Comparison of ENCODE assay signal across 12 cellular contexts in the genomic region with DNA sequence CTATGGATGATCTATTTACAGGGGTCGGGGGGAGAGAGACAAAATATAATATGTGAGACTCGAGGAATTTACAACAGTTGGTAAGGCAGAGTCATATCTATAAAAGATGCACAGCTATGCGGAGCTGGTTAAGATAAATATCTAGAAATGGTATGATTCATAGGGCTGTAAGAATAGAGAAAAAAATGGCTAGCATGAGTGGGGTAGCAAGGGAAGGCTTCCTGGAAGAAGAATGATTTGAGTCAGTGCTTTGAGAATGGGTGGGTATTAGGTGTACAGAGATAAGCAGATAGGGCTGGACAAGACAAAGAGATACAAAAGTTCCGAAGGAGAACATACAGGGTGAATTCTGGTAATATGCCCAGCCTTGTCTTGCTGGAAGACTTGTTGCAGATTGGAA.
DNase-seq lines count a peak whose midpoint lies in the region; ATAC-seq and TF ChIP-seq lines count a peak whose summit lies in the region.
"Had no signal": no experiment of that assay in that cellular context is flagged by ENCODE, and none has a peak within 500 bp of the region (broad histone marks: within the 10 kb centered on the region; RNA-seq: fewer than 3 reads in every experiment).

No MANE protein-coding gene starts in this region.

- H3K4me1 ChIP-seq in GM23338 (ENCODE audit: insufficient read depth) (peaks cover 19% of the 10 kb centered on the region), OCI-LY3 (ENCODE audit: low read length) (peaks cover 91% of the 10 kb centered on the region), upper lobe of right lung (peaks cover 11% of the 10 kb centered on the region)

- H3K9me3 Mint-ChIP-seq in GM23338 = no peaks in the 10 kb centered on the region; the same call in 2 of the 3 replicates
- no peaks in the 10 kb centered on the region for H3K9me3 Mint-ChIP-seq in activated T-helper 1 cell treated with anti-CD3 and anti-CD28 coated beads, Interleukin-12 subunit alpha, Interleukin-12 subunit beta, Interleukin-2, Interleukin-4 antibody, amounts not matched to agents 30 ng/mL and 10 ng/mL and 1 ng/mL, durations not matched to agents 14 hours and 24 hours and 36 hours

- peaks cover 8% of the 10 kb centered on the region for H3K27me3 Mint-ChIP-seq in GM23338 (ENCODE audit: insufficient read depth, low read depth, poor library complexity)
- no peaks in the 10 kb centered on the region for H3K27me3 Mint-ChIP-seq in activated T-helper 1 cell treated with anti-CD3 and anti-CD28 coated beads, Interleukin-12 subunit alpha, Interleukin-12 subunit beta, Interleukin-2, Interleukin-4 antibody, amounts not matched to agents 30 ng/mL and 10 ng/mL and 1 ng/mL, durations not matched to agents 14 hours and 24 hours and 36 hours (ENCODE audit: insufficient read depth)

- H3K79me2 ChIP-seq in GM23338 (replicated peaks; ENCODE audit: insufficient read depth) (no peaks in the 10 kb centered on the region), OCI-LY3 (ENCODE audit: low read length) (peaks cover 93% of the 10 kb centered on the region)

- no peak overlapping the region for H3K4me3 Mint-ChIP-seq in GM23338
- H3K4me3 Mint-ChIP-seq in activated T-helper 1 cell treated with anti-CD3 and anti-CD28 coated beads, Interleukin-12 subunit alpha, Interleukin-12 subunit beta, Interleukin-2, Interleukin-4 antibody, amounts not matched to agents 30 ng/mL and 10 ng/mL and 1 ng/mL, durations not matched to agents 14 hours and 24 hours and 36 hours = no peak overlapping the region

- no peak for TF ChIP-seq CTCF in GM23338 (conservative IDR thresholded peaks at IDR 0.05; ENCODE audit: low read depth in 2 of 2)
- TF ChIP-seq CTCF in OCI-LY3 (IDR thresholded peaks at IDR 0.05; ENCODE audit: low read depth, low read length) = no peak
- no peak for TF ChIP-seq CTCF in upper lobe of right lung (IDR thresholded peaks at IDR 0.05)

- no peaks in the 10 kb centered on the region for H4K20me1 ChIP-seq in GM23338 (replicated peaks; ENCODE audit: insufficient read depth)
- peaks cover 3% of the 10 kb centered on the region; the same call in 1 of the 2 replicates for H4K20me1 ChIP-seq in OCI-LY3 (ENCODE audit: insufficient read depth, low read length)

- H3K27ac ChIP-seq in GM23338 (ENCODE audit: low read depth) (peak overlapping the region; percentile 52; the same call in 1 of the 2 replicates), OCI-LY3 (ENCODE audit: low read length) (peak overlapping the region; percentile 86), upper lobe of right lung (no peak overlapping the region)

- H3K4me3 ChIP-seq in GM23338 = no peak overlapping the region
- H3K4me3 ChIP-seq in OCI-LY3 (ENCODE audit: low read length) = peak overlapping the region; percentile 8
- H3K4me3 ChIP-seq in upper lobe of right lung = no peak overlapping the region

- H3K9me3 ChIP-seq in OCI-LY3 (ENCODE audit: insufficient read depth, low read length) = peaks cover 5% of the 10 kb centered on the region; the same call in 1 of the 2 replicates
- H3K9me3 ChIP-seq in upper lobe of right lung = no peaks in the 10 kb centered on the region

- H3K9me2 ChIP-seq in GM23338 (ENCODE audit: insufficient read depth) = no peaks in the 10 kb centered on the region

- peaks cover 19% of the 10 kb centered on the region; the same call in 2 of the 3 replicates for H3K36me3 Mint-ChIP-seq in GM23338 (ENCODE audit: low read depth)
- no peaks in the 10 kb centered on the region for H3K36me3 Mint-ChIP-seq in activated T-helper 1 cell treated with anti-CD3 and anti-CD28 coated beads, Interleukin-12 subunit alpha, Interleukin-12 subunit beta, Interleukin-2, Interleukin-4 antibody, amounts not matched to agents 30 ng/mL and 10 ng/mL and 1 ng/mL, durations not matched to agents 14 hours and 24 hours and 36 hours (ENCODE audit: low read depth)

- peaks cover 27% of the 10 kb centered on the region for H3K4me1 Mint-ChIP-seq in GM23338
- H3K4me1 Mint-ChIP-seq in activated T-helper 1 cell treated with anti-CD3 and anti-CD28 coated beads, Interleukin-12 subunit alpha, Interleukin-12 subunit beta, Interleukin-2, Interleukin-4 antibody, amounts not matched to agents 30 ng/mL and 10 ng/mL and 1 ng/mL, durations not matched to agents 14 hours and 24 hours and 36 hours (ENCODE audit: low read depth) = peaks cover 5% of the 10 kb centered on the region

- H2AFZ ChIP-seq in GM23338 (no peak overlapping the region), OCI-LY3 (ENCODE audit: low read depth, low read length) (no peak overlapping the region)

- peak overlapping the region; percentile 78 for H3K9ac ChIP-seq in OCI-LY3 (ENCODE audit: low read length)

- H3K27ac Mint-ChIP-seq in GM23338 = peak overlapping the region; percentile 31
- H3K27ac Mint-ChIP-seq in activated T-helper 1 cell treated with anti-CD3 and anti-CD28 coated beads, Interleukin-12 subunit alpha, Interleukin-12 subunit beta, Interleukin-2, Interleukin-4 antibody, amounts not matched to agents 30 ng/mL and 10 ng/mL and 1 ng/mL, durations not matched to agents 14 hours and 24 hours and 36 hours = no peak overlapping the region

- peak overlapping the region; percentile 63 for H3K4me2 ChIP-seq in GM23338
- H3K4me2 ChIP-seq in OCI-LY3 (ENCODE audit: low read length) = peak overlapping the region; percentile 58

- H3F3A ChIP-seq in GM23338 (replicated peaks; ENCODE audit: low read depth) = no peaks in the 10 kb centered on the region

- intact Hi-C loops in upper lobe of right lung (cut with DNase I) = no loop called here
- intact Hi-C loops in activated T-helper 1 cell treated with anti-CD3 and anti-CD28 coated beads, Interleukin-12 subunit alpha, Interleukin-12 subunit beta, Interleukin-2, Interleukin-4 antibody, amounts not matched to agents 30 ng/mL and 10 ng/mL and 1 ng/mL, durations not matched to agents 14 hours and 24 hours and 36 hours (cut with micrococcal nuclease) = no loop called here

- DNase-seq in GM23338 (ENCODE audit: low spot score) (no peak), iris pigment epithelial cell (ENCODE audit: low read depth) (peak; percentile 83), NCI-H1105 treated with DMSO at 0.1 percent for 48 hours (lab: John Stamatoyannopoulos, UW) (no peak), HPDE6-E6E7 (ENCODE audit: extremely low spot score) (no peak), upper lobe of right lung (no peak)
- DNase-seq in activated T-helper 1 cell treated with anti-CD3 and anti-CD28 coated beads, Interleukin-12 subunit alpha, Interleukin-12 subunit beta, Interleukin-2, Interleukin-4 antibody, amounts not matched to agents 30 ng/mL and 10 ng/mL and 1 ng/mL, durations not matched to agents 14 hours and 24 hours and 36 hours (ENCODE audit: low spot score) = no peak
- DNase-seq: activated CD4-positive, CD25-positive, alpha-beta regulatory T cell treated with anti-CD3 and anti-CD28 coated beads, Interleukin-2, amount 50 U/mL, for 72 hours; DND-41; NK-92 treated with Interleukin-12 subunit alpha and Interleukin-12 subunit beta, amount 100 ng/mL, for 24 hours had no signal

- peak; percentile 49 for ATAC-seq in GM18502 (IDR thresholded peaks at IDR 0.05; ENCODE audit: poor library complexity, unreplicated experiment)
- no peak for ATAC-seq in GM23338
- no peak for ATAC-seq in upper lobe of right lung
- ATAC-seq: HepG2 had no signal

- H3K36me3 ChIP-seq in GM23338 (ENCODE audit: insufficient read depth) (0 out of 2 replicates have a peak, but pooled peaks cover 4% of the 10 kb centered on the region), OCI-LY3 (replicated peaks; ENCODE audit: low read depth, low read length) (peaks cover 64% of the 10 kb centered on the region), upper lobe of right lung (peaks cover 16% of the 10 kb centered on the region)

- H3K27me3 ChIP-seq in GM23338 (ENCODE audit: insufficient read depth) (no peaks in the 10 kb centered on the region), OCI-LY3 (ENCODE audit: low read depth, low read length) (no peaks in the 10 kb centered on the region), upper lobe of right lung (no peaks in the 10 kb centered on the region)

TF ChIP-seq in GM23338, 12 proteins besides CTCF, POLR2A, EP300 and RAD21:
- TF ChIP-seq ETS1 (IDR thresholded peaks at IDR 0.05) (no peak), NANOG (IDR thresholded peaks at IDR 0.05; ENCODE audit: borderline replicate concordance) (no peak)
